In the genomic region with DNA sequence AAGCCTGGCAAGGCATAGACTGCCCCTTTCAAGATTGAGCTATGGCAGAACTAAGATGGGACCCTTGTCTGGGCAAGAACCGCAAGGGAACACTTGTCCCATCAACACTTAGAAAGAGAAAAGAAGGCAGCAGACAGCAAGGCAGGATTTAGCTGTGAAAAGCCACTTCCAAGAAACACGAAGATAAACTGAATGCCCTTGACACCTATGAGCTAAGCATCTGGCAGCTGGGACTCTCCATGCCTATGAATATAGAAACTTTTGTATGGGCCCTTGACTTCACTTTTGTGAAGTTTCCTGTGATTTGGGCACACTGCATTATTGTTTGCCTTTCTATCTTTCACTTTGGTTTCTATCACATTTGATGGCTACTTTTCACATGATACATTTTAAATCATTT, we compare ENCODE assay signal across 36 cellular contexts. TPM values are rescaled to one million over a fixed set of nuclear protein-coding genes. Genes with fewer than 3 reads are reported as not detected.
"Had no signal": no experiment of that assay in that cellular context is flagged by ENCODE, and none has a peak within 500 bp of the region (broad histone marks: within the 10 kb centered on the region; RNA-seq: fewer than 3 reads in every experiment).

No MANE protein-coding gene starts in this region.

- H3K4me3 ChIP-seq: adrenal gland, ascending aorta, body of pancreas, breast epithelium, cardiac muscle cell had no signal

- H3K9me3 ChIP-seq: adrenal gland, ascending aorta, body of pancreas had no signal

- FAIRE-seq: astrocyte, bronchial epithelial cell had no signal

- H3K27ac ChIP-seq: adrenal gland, ascending aorta, body of pancreas, brain microvascular endothelial cell, breast epithelium, cardiac muscle cell had no signal

- H3K4me1 ChIP-seq: adrenal gland, ascending aorta, body of pancreas, breast epithelium had no signal

- DNase-seq: activated effector memory CD4-positive, alpha-beta T cell treated with anti-CD3 and anti-CD28 coated beads, Interleukin-2, amount 50 U/mL, for 16 hours; activated effector memory CD4-positive, alpha-beta T cell treated with Interleukin-2 at 50 U/mL for 16 hours; activated gamma-delta T cell; activated gamma-delta T cell treated with Interleukin-2 at 50 U/mL for 16 hours; activated naive CD4-positive, alpha-beta T cell; activated naive CD4-positive, alpha-beta T cell treated with anti-CD3 and anti-CD28 coated beads for 36 hours; activated naive CD4-positive, alpha-beta T cell treated with anti-CD3 and anti-CD28 coated beads, Interleukin-2, amount 10 ng/mL, durations not matched to agents 7 days and 5 days; activated naive CD4-positive, alpha-beta T cell treated with anti-CD3 and anti-CD28 coated beads, Interleukin-2, amount 50 U/mL, for 16 hours; activated naive CD4-positive, alpha-beta T cell treated with Interleukin-2 at 50 U/mL for 16 hours; activated naive CD8-positive, alpha-beta T cell treated with anti-CD3 and anti-CD28 coated beads for 36 hours; activated naive CD8-positive, alpha-beta T cell treated with anti-CD3 and anti-CD28 coated beads, Interleukin-2, amount 10 ng/mL, durations not matched to agents 7 days and 5 days; activated naive CD8-positive, alpha-beta T cell treated with anti-CD3 and anti-CD28 coated beads, Interleukin-2, amount 50 U/mL, for 24 hours; activated T-cell treated with anti-CD3 and anti-CD28 coated beads, Interleukin-2, amount 50 U/mL, for 24 hours; activated T-cell treated with anti-CD3 and anti-CD28 coated beads, Interleukin-2, amount 50 U/mL, for 4 hours; activated T-cell treated with anti-CD3 and anti-CD28 coated beads, Interleukin-2, amount 50 U/mL, for 48 hours; activated T-cell treated with anti-CD3 and anti-CD28 coated beads, Interleukin-2, amount 50 U/mL, for 72 hours; adrenal gland; amniotic stem cell; amygdala; anterior cingulate cortex; aorta; body of pancreas; brain microvascular endothelial cell; caudate nucleus; central memory CD4-positive, alpha-beta T cell; cerebellar nuclear complex had no signal

- ATAC-seq: activated naive CD4-positive, alpha-beta T cell treated with anti-CD3 and anti-CD28 coated beads, Interleukin-2, amount 50 U/mL, for 72 hours; activated naive CD8-positive, alpha-beta T cell treated with anti-CD3 and anti-CD28 coated beads, Interleukin-2, amount 50 U/mL, for 24 hours; activated T-cell treated with anti-CD3 and anti-CD28 coated beads, Interleukin-2, amount 50 U/mL, for 4 hours; activated T-cell treated with anti-CD3 and anti-CD28 coated beads, Interleukin-2, amount 50 U/mL, for 72 hours; activated T-helper 17 cell treated with anti-CD3 and anti-CD28 coated beads, Interleukin-2, amount 50 U/mL, for 72 hours; body of pancreas had no signal

- H3K27me3 ChIP-seq: adrenal gland, ascending aorta, body of pancreas, brain microvascular endothelial cell, breast epithelium, cardiac muscle cell had no signal

- H3K36me3 ChIP-seq: adrenal gland, ascending aorta, brain microvascular endothelial cell, breast epithelium, cardiac muscle cell had no signal

RNA-seq across cellular contexts. Expression of a gene that starts 24.9 kb away (rescaled TPM):
- total RNA-seq: activated naive CD4-positive, alpha-beta T cell treated with anti-CD3 and anti-CD28 coated beads for 36 hours; activated naive CD8-positive, alpha-beta T cell treated with anti-CD3 and anti-CD28 coated beads, Interleukin-2, amount 10 ng/mL, durations not matched to agents 7 days and 5 days; activated T-helper 1 cell treated with anti-CD3 and anti-CD28 coated beads, Interleukin-12 subunit alpha, Interleukin-12 subunit beta, Interleukin-2, Interleukin-4 antibody, amounts not matched to agents 30 ng/mL and 10 ng/mL and 1 ng/mL, durations not matched to agents 14 hours and 24 hours and 36 hours; activated T-helper 2 cell treated with anti-CD3 and anti-CD28 coated beads, Interferon-gamma antibody, Interleukin-2, Interleukin-4, amounts not matched to agents 10 μg/mL and 5 μg/mL and 100 μg/mL, durations not matched to agents 14 hours and 24 hours and 36 hours; ascending aorta; bronchial epithelial cell; chondrocyte had no signal
- polyA plus RNA-seq: aorta, cardiac muscle cell had no signal
